In genomic region chr18:8116346-8117007, GRCh38 we compare ENCODE assay signal across 19 cellular contexts.
A peak's percentile ranks its signal among the peaks of the same experiment; 100 is the strongest.
DNase-seq lines count a peak whose midpoint lies in the region; ATAC-seq, FAIRE-seq and TF ChIP-seq lines count a peak whose summit lies in the region.
"Had no signal": no experiment of that assay in that cellular context is flagged by ENCODE, and none has a peak within 500 bp of the region (broad histone marks: within the 10 kb centered on the region; RNA-seq: fewer than 3 reads in every experiment).

No MANE protein-coding gene starts in this region.

- CTCF ChIA-PET in PC-3 (lab: Charles Lee) (interaction anchor here (1.0 kb wide), 1 partner anchor 273 kb away, joined by 3 read pairs; no protein-coding TSS in a partner anchor), endothelial cell of umbilical vein (lab: Charles Lee) (interaction anchor here (1.0 kb wide), 1 partner anchor 31 kb away, joined by 3 read pairs; no protein-coding TSS in a partner anchor)

- H4K91ac ChIP-seq in mesenchymal stem cell (ENCODE audit: low read length): no peak overlapping the region

- intact Hi-C loops in PC-3 (cut with micrococcal nuclease): loop anchor here (1.0 to 10.0 kb wide), 4 partner anchors 169 to 368 kb away; no protein-coding TSS in a partner anchor
- intact Hi-C loops in endothelial cell of umbilical vein (cut with micrococcal nuclease): no loop called here

- H3K14ac ChIP-seq in mesenchymal stem cell (ENCODE audit: low read length in 2 of 2): no peak overlapping the region

- H3K9me3 ChIP-seq in PC-3 (ENCODE audit: low read length) (no peaks in the 10 kb centered on the region), endothelial cell of umbilical vein (replicated peaks; ENCODE audit: control insufficient read depth, insufficient read depth, low read length) (no peaks in the 10 kb centered on the region), mesenchymal stem cell (ENCODE audit: control insufficient read depth, low read length) (no peaks in the 10 kb centered on the region)

- TF ChIP-seq POLR2A in endothelial cell of umbilical vein (IDR thresholded peaks at IDR 0.05; ENCODE audit: low read depth, low read length): no peak

- H2BK15ac ChIP-seq in mesenchymal stem cell (ENCODE audit: low read depth, poor library complexity, severe bottlenecking): no peak overlapping the region

- POLR2A ChIA-PET in PC-3 (lab: Charles Lee; ENCODE audit: unreplicated experiment): no interaction called here
- POLR2A ChIA-PET in endothelial cell of umbilical vein (lab: Charles Lee): no interaction called here

- 31% methylated on average over 2 of the region's 2 CpGs for WGBS in mesenchymal stem cell

- H2BK12ac ChIP-seq in mesenchymal stem cell (ENCODE audit: low read length in 2 of 2): no peak overlapping the region

- H3K4ac ChIP-seq in mesenchymal stem cell (ENCODE audit: low read depth in 1 of 2, low read length in 2 of 2): no peak overlapping the region

- H2AFZ ChIP-seq in PC-3 (ENCODE audit: low read length): 0 out of 2 replicates have a peak overlapping the region, but pooled peaks have one; percentile 18
- no peak overlapping the region for H2AFZ ChIP-seq in endothelial cell of umbilical vein (ENCODE audit: low read depth, low read length)
- no peak overlapping the region for H2AFZ ChIP-seq in mesenchymal stem cell (ENCODE audit: low read depth, low read length)

- peaks cover 11% of the 10 kb centered on the region for H3F3A ChIP-seq in PC-3 (ENCODE audit: low read length, unreplicated experiment)

- H3K18ac ChIP-seq in mesenchymal stem cell (ENCODE audit: low read depth in 1 of 2, low read length in 2 of 2): peak overlapping the region in 1 of 2 experiments; percentile 34

- dilution Hi-C loops in endothelial cell of umbilical vein (cut with MboI; ENCODE audit: extremely low pct_ligation_motif_present, low sequenced_read_pairs): no loop called here

- no peaks in the 10 kb centered on the region for H3K9me1 ChIP-seq in endothelial cell of umbilical vein (replicated peaks; ENCODE audit: control insufficient read depth, extremely low read depth, insufficient read depth, low read length)

- H3K23ac ChIP-seq in mesenchymal stem cell (ENCODE audit: low read length in 2 of 2): peak overlapping the region in 1 of 2 experiments; percentile 59

- no peaks in the 10 kb centered on the region for H3K9me2 ChIP-seq in PC-3 (replicated peaks; ENCODE audit: low read length)

- peaks cover 32% of the 10 kb centered on the region for H3K4me1 ChIP-seq in PC-3 (ENCODE audit: insufficient read depth, low read length)
- H3K4me1 ChIP-seq in endothelial cell of umbilical vein (ENCODE audit: control insufficient read depth, extremely low read depth, insufficient read depth, low read length): no peaks in the 10 kb centered on the region
- peaks cover 4% of the 10 kb centered on the region for H3K4me1 ChIP-seq in mesenchymal stem cell (ENCODE audit: control insufficient read depth, insufficient read depth, low read depth, low read length)

- no peak overlapping the region for H2BK5ac ChIP-seq in mesenchymal stem cell (ENCODE audit: low read depth, low read length, poor library complexity, severe bottlenecking)

- no peak for FAIRE-seq in endothelial cell of umbilical vein (lab: Jason Lieb, UNC)

- H3K4me2 ChIP-seq in PC-3 (ENCODE audit: low read length) (peak overlapping the region; percentile 66), endothelial cell of umbilical vein (ENCODE audit: insufficient read depth, low read length) (no peak overlapping the region), mesenchymal stem cell (ENCODE audit: low read length, poor library complexity, severe bottlenecking) (no peak overlapping the region)

- H3K36me3 Mint-ChIP-seq in activated naive CD4-positive, alpha-beta T cell treated with anti-CD3 and anti-CD28 coated beads, Interleukin-2, amount 50 U/mL, for 72 hours: no peaks in the 10 kb centered on the region
- H3K36me3 Mint-ChIP-seq: CD14-positive monocyte, naive B cell had no signal

- H3K27ac Mint-ChIP-seq in activated naive CD4-positive, alpha-beta T cell treated with anti-CD3 and anti-CD28 coated beads, Interleukin-2, amount 50 U/mL, for 72 hours: peak overlapping the region in 1 of 2 donors; percentile 29
- H3K27ac Mint-ChIP-seq: CD14-positive monocyte, naive B cell had no signal

- no TSS peak for BruUV-seq in PC-3 (replicated peaks; lab: Mats Ljungman, UMichigan)
- BruUV-seq in endothelial cell of umbilical vein (replicated peaks; lab: Mats Ljungman, UMichigan): no TSS peak

- no peaks in the 10 kb centered on the region for H3K27me3 ChIP-seq in PC-3 (ENCODE audit: low read length)
- H3K27me3 ChIP-seq in endothelial cell of umbilical vein (ENCODE audit: control insufficient read depth in 2 of 2, insufficient read depth in 2 of 2, low read length in 2 of 2): no peaks in the 10 kb centered on the region
- H3K27me3 ChIP-seq in mesenchymal stem cell (ENCODE audit: control insufficient read depth in 1 of 2, insufficient read depth in 1 of 2, low read length in 2 of 2): no peaks in the 10 kb centered on the region

- no peak overlapping the region for H4K8ac ChIP-seq in mesenchymal stem cell (ENCODE audit: low read length)

- H4K20me1 ChIP-seq in PC-3 (ENCODE audit: low read length) (no peaks in the 10 kb centered on the region), endothelial cell of umbilical vein (replicated peaks; ENCODE audit: control insufficient read depth, extremely low read depth, insufficient read depth, low read length) (no peaks in the 10 kb centered on the region)

- ATAC-seq in PC-3 (peak; percentile 99), HG02970 (IDR thresholded peaks at IDR 0.05; ENCODE audit: low FRiP score, unreplicated experiment) (no peak), HG03378 (IDR thresholded peaks at IDR 0.05; ENCODE audit: unreplicated experiment) (no peak)
- ATAC-seq in activated naive CD4-positive, alpha-beta T cell treated with anti-CD3 and anti-CD28 coated beads, Interleukin-2, amount 50 U/mL, for 72 hours: no peak

- H3K9ac ChIP-seq in PC-3 (ENCODE audit: low read length) (peak overlapping the region; percentile 59), endothelial cell of umbilical vein (replicated peaks; ENCODE audit: extremely low read depth, insufficient read depth, low read length) (no peak overlapping the region), mesenchymal stem cell (ENCODE audit: low read length) (peak overlapping the region; percentile 84)

- H3K9me3 Mint-ChIP-seq in activated naive CD4-positive, alpha-beta T cell treated with anti-CD3 and anti-CD28 coated beads, Interleukin-2, amount 50 U/mL, for 72 hours: no peaks in the 10 kb centered on the region
- H3K9me3 Mint-ChIP-seq: naive B cell had no signal

- TF ChIP-seq CTCF in PC-3 (conservative IDR thresholded peaks at IDR 0.05; ENCODE audit: low read depth, low read length): no peak
- no peak for TF ChIP-seq CTCF in endothelial cell of umbilical vein (IDR thresholded peaks at IDR 0.05; ENCODE audit: extremely low read depth in 1 of 2, insufficient read depth in 1 of 2, low read depth in 1 of 2, low read length in 2 of 2)

- peaks cover 14% of the 10 kb centered on the region for H3K79me1 ChIP-seq in mesenchymal stem cell (replicated peaks; ENCODE audit: low read length, poor library complexity, severe bottlenecking)

- H3K36me3 ChIP-seq in PC-3 (ENCODE audit: low read depth, low read length) (no peaks in the 10 kb centered on the region), endothelial cell of umbilical vein (ENCODE audit: control insufficient read depth in 2 of 2, extremely low read depth in 1 of 2, insufficient read depth in 2 of 2, low read length in 2 of 2) (no peaks in the 10 kb centered on the region), mesenchymal stem cell (ENCODE audit: control insufficient read depth in 1 of 2, insufficient read depth in 2 of 2, low read depth in 1 of 2, low read length in 2 of 2) (peaks cover 0 to 6% of the 10 kb centered on the region in 2 experiments)

- peak overlapping the region; percentile 31; the same call in 1 of the 2 replicates for H3K4me3 ChIP-seq in PC-3 (ENCODE audit: low read length)
- no peak overlapping the region for H3K4me3 ChIP-seq in endothelial cell of umbilical vein (replicated peaks in 1 of 3; ENCODE audit: insufficient read depth in 1 of 3, low read depth in 1 of 3, low read length in 3 of 3)
- H3K4me3 ChIP-seq in mesenchymal stem cell (ENCODE audit: insufficient read depth in 1 of 2, low read depth in 1 of 2, low read length in 2 of 2): no peak overlapping the region

- DNase-seq in Daoy (ENCODE audit: low read depth) (peak; percentile 35), PC-3 (peak; percentile 93), endothelial cell of umbilical vein (ENCODE audit: low read depth, low spot score) (peak; percentile 7), mesenchymal stem cell (peak; percentile 73), LoVo (ENCODE audit: low spot score) (no peak)
- DNase-seq in activated naive CD4-positive, alpha-beta T cell treated with anti-CD3 and anti-CD28 coated beads, Interleukin-2, amount 50 U/mL, for 72 hours (ENCODE audit: low spot score in 2 of 2): no peak
- DNase-seq: activated CD4-positive, alpha-beta T cell treated with anti-CD3 and anti-CD28 coated beads, Interleukin-2, amount 50 U/mL, for 4 hours; activated effector memory CD4-positive, alpha-beta T cell treated with Interleukin-2 at 50 U/mL for 16 hours; cerebellar nuclear complex; foreskin melanocyte; GDM1; islet precursor cell; naive B cell; NCI-H2081 treated with DMSO at 0.1 percent for 48 hours; stimulated activated CD4-positive, alpha-beta T cell treated with anti-CD3 and anti-CD28 coated beads, Interleukin-4, amount 100 ng/mL, for 4 hours; stimulated activated naive CD4-positive, alpha-beta T cell treated with Interleukin-2 at 50 U/mL for 16 hours had no signal

- no peak overlapping the region for H2AK5ac ChIP-seq in mesenchymal stem cell (ENCODE audit: low read length, severe bottlenecking)

- H2BK120ac ChIP-seq in mesenchymal stem cell (ENCODE audit: low read depth, low read length): no peak overlapping the region

- H3K27ac ChIP-seq in PC-3 (ENCODE audit: low read length): peak overlapping the region; percentile 93
- no peak overlapping the region for H3K27ac ChIP-seq in endothelial cell of umbilical vein (ENCODE audit: insufficient read depth, low read depth, low read length)
- no peak overlapping the region for H3K27ac ChIP-seq in mesenchymal stem cell (ENCODE audit: low read length, poor library complexity, severe bottlenecking)

- H3K79me2 ChIP-seq in PC-3 (ENCODE audit: low read length) (no peaks in the 10 kb centered on the region), endothelial cell of umbilical vein (ENCODE audit: control insufficient read depth, insufficient read depth, low read length) (no peaks in the 10 kb centered on the region)

TF ChIP-seq in endothelial cell of umbilical vein, 7 proteins besides CTCF, POLR2A, EP300 and RAD21 (continues in another document):
- TF ChIP-seq MYC (IDR thresholded peaks at IDR 0.05; ENCODE audit: low read depth, low read length) (no peak), GATA2 (IDR thresholded peaks at IDR 0.05; ENCODE audit: insufficient read depth, insufficient read length, low read depth, low read length) (no peak), EZH2 (IDR thresholded peaks at IDR 0.05; ENCODE audit: borderline replicate concordance, low read depth, low read length, severe bottlenecking) (no peak), MAX (IDR thresholded peaks at IDR 0.05; ENCODE audit: insufficient read depth, insufficient read length) (no peak)

Comparison
In these comparisons a context has a peak if more than half of its experiments do, and no peak if none do; other contexts are left out.
1. DNase-seq: peak in Daoy (single experiment), PC-3 (single experiment), endothelial cell of umbilical vein (single experiment) and mesenchymal stem cell (single experiment); none in LoVo (single experiment) and activated naive CD4-positive, alpha-beta T cell treated with anti-CD3 and anti-CD28 coated beads, Interleukin-2, amount 50 U/mL, for 72 hours (0 of 2).